ENCODE assay signal across 8 cellular contexts in genomic region chr9:137305060-137305787, GRCh38. TPM values are rescaled to one million over a fixed set of nuclear protein-coding genes. Genes with fewer than 3 reads are reported as not detected.
DNase-seq lines count a peak whose midpoint lies in the region; ATAC-seq and TF ChIP-seq lines count a peak whose summit lies in the region.

No MANE protein-coding gene starts in this region.

- H3K27me3 ChIP-seq in heart left ventricle (peaks cover 0 to 40% (median 0%) of the 10 kb centered on the region in 9 donors), skeletal muscle satellite cell (ENCODE audit: control insufficient read depth, insufficient read depth, low read length) (peaks cover 18% of the 10 kb centered on the region)

- TF ChIP-seq CTCF in heart left ventricle (IDR thresholded peaks at IDR 0.05), result peak in 4 of 12 donors; percentile 6 to 43 (median 30)

- peak; percentile 83 for DNase-seq in ELF-1 (ENCODE audit: low read depth, low spot score)
- DNase-seq in NCI-H510A (lab: John Stamatoyannopoulos, UW), result peak; percentile 84
- DNase-seq in activated effector memory CD4-positive, alpha-beta T cell treated with anti-CD3 and anti-CD28 coated beads, Interleukin-2, amount 50 U/mL, for 16 hours, result peak; percentile 84
- peak; percentile 74 to 85 (median 78) for DNase-seq in heart left ventricle
- no peak for DNase-seq in NCI-H1694 treated with DMSO at 0.1 percent for 48 hours (lab: John Stamatoyannopoulos, UW)
- DNase-seq in cortex of kidney (lab: John Stamatoyannopoulos, UW), result no peak

- WGBS in heart left ventricle, 4 donors, result 35 to 53% (median 50%) methylated on average over 27 to 36 of the region's 36 CpGs

- intact Hi-C loops in heart left ventricle (cut with DNase I), result no loop called here

- TF ChIP-seq POLR2A in heart left ventricle (IDR thresholded peaks at IDR 0.05), result peak in 1 of 2 donors; percentile 25

- H3K9me3 ChIP-seq in heart left ventricle, result no peaks in the 10 kb centered on the region
- no peaks in the 10 kb centered on the region for H3K9me3 ChIP-seq in skeletal muscle satellite cell (replicated peaks; ENCODE audit: low read length)

- H3K36me3 ChIP-seq in heart left ventricle, result no peaks in the 10 kb centered on the region
- H3K36me3 ChIP-seq in skeletal muscle satellite cell (ENCODE audit: insufficient read depth, low read length), result no peaks in the 10 kb centered on the region

- H3K9ac ChIP-seq in skeletal muscle satellite cell (ENCODE audit: low read depth, low read length), result no peak overlapping the region

- H3K4me2 ChIP-seq in skeletal muscle satellite cell (ENCODE audit: low read length), result peak overlapping the region; percentile 58

- H3K4me1 ChIP-seq in heart left ventricle (peaks cover 12 to 71% (median 44%) of the 10 kb centered on the region in 12 donors), skeletal muscle satellite cell (ENCODE audit: control insufficient read depth, insufficient read depth, low read length) (peaks cover 28% of the 10 kb centered on the region)

- H3K27ac ChIP-seq in heart left ventricle, result peak overlapping the region; percentile 48 to 97 (median 88)

- ATAC-seq in heart left ventricle (peak; percentile 21 to 72 (median 36)), HG02970 (IDR thresholded peaks at IDR 0.05; ENCODE audit: low FRiP score, unreplicated experiment) (no peak)

- peak overlapping the region in 9 of 12 donors; percentile 26 to 57 (median 39) for H3K4me3 ChIP-seq in heart left ventricle
- no peak overlapping the region for H3K4me3 ChIP-seq in skeletal muscle satellite cell (ENCODE audit: low read length)

RNA-seq across cellular contexts. Expression of gene NRARP, which starts 3.2 kb away (rescaled TPM):
- total RNA-seq in heart left ventricle, result 10 to 100 TPM in 5 of 9 donors, 1 to 10 TPM in 4; 6.4 to 15.8 (median 10.3) TPM
- polyA plus RNA-seq in heart left ventricle, result 1 to 10 TPM; 1.6 to 4.2 TPM
- 0.25 TPM in 1 of 2 replicates, not detected in the other for total RNA-seq in skeletal muscle satellite cell (2012; rRNA removed)

RNA-seq across cellular contexts. Expression of gene TOR4A, which starts 27.7 kb away (rescaled TPM):
- total RNA-seq in heart left ventricle, result 10 to 100 TPM; 14.0 to 46.4 (median 18.5) TPM
- 10 to 100 TPM in 1 of 2 donors, 1 to 10 TPM in 1; 6.6 to 16.3 TPM for polyA plus RNA-seq in heart left ventricle
- 7.0 and 11.7 TPM in 2 replicates for total RNA-seq in skeletal muscle satellite cell (2012; rRNA removed)

RNA-seq across cellular contexts. Expression of gene NELFB, which starts 50.1 kb away (rescaled TPM):
- 10 to 100 TPM; 32.5 to 55.5 (median 38.1) TPM for total RNA-seq in heart left ventricle
- polyA plus RNA-seq in heart left ventricle, result 10 to 100 TPM; 31.4 to 77.8 TPM
- total RNA-seq in skeletal muscle satellite cell (2012; rRNA removed), result 49.2 and 55.5 TPM in 2 replicates

RNA-seq across cellular contexts. Expression of gene STPG3, which starts 54.1 kb away (rescaled TPM):
- total RNA-seq in heart left ventricle, result under 1 TPM in 2 of 9 donors, not detected in 7; 0.23 to 0.31 TPM
- polyA plus RNA-seq in heart left ventricle, result under 1 TPM in 1 of 2 donors, not detected in 1; 0.61 TPM
- not detected in 2 replicates for total RNA-seq in skeletal muscle satellite cell (2012; rRNA removed)

Comparison
In these comparisons a context has a peak if more than half of its experiments do, and no peak if none do; other contexts are left out.
1. DNase-seq: peak in ELF-1 (single experiment), NCI-H510A (single experiment), activated effector memory CD4-positive, alpha-beta T cell treated with anti-CD3 and anti-CD28 coated beads, Interleukin-2, amount 50 U/mL, for 16 hours (single experiment) and heart left ventricle (5 of 5); none in NCI-H1694 treated with DMSO at 0.1 percent for 48 hours (single experiment) and cortex of kidney (single experiment).